10 cellular contexts compared by ENCODE assay signal in genomic region chr4:173171098-173171497, GRCh38. TPM values are rescaled to one million over a fixed set of nuclear protein-coding genes. Genes with fewer than 3 reads are reported as not detected.
DNase-seq lines count a peak whose midpoint lies in the region; ATAC-seq and TF ChIP-seq lines count a peak whose summit lies in the region.
"Had no signal": no experiment of that assay in that cellular context is flagged by ENCODE, and none has a peak within 500 bp of the region (broad histone marks: within the 10 kb centered on the region; RNA-seq: fewer than 3 reads in every experiment).

No MANE protein-coding gene starts in this region.

- H3K36me3 ChIP-seq in breast epithelium, result no peaks in the 10 kb centered on the region
- no peaks in the 10 kb centered on the region for H3K36me3 ChIP-seq in transverse colon
- H3K36me3 ChIP-seq: HAP-1 had no signal

- no peak for TF ChIP-seq CTCF in MCF 10A (IDR thresholded peaks at IDR 0.05; ENCODE audit: unreplicated experiment)
- TF ChIP-seq CTCF in breast epithelium (IDR thresholded peaks at IDR 0.05), result no peak
- peak in 25 of 56 donors; percentile 4 to 43 (median 19) for TF ChIP-seq CTCF in dorsolateral prefrontal cortex (IDR thresholded peaks at IDR 0.05 in 54 of 56, conservative IDR thresholded peaks at IDR 0.05 in 2 of 56; ENCODE audit: low read depth in 1 of 56, partially characterized antibody in 56 of 56)
- peak in 4 of 5 experiments; percentile 30 to 36 (median 33) for TF ChIP-seq CTCF in transverse colon (IDR thresholded peaks at IDR 0.05)

- no peak overlapping the region for H3K27ac Mint-ChIP-seq in MCF 10A (ENCODE audit: low read depth, unreplicated experiment)

- H3K9me3 Mint-ChIP-seq in MCF 10A (ENCODE audit: unreplicated experiment), result no peaks in the 10 kb centered on the region

- TF ChIP-seq POLR2A in breast epithelium (IDR thresholded peaks at IDR 0.05) (no peak), transverse colon (IDR thresholded peaks at IDR 0.05) (no peak)

- H3K4me1 ChIP-seq in breast epithelium (peaks cover 0 to 8% of the 10 kb centered on the region in 2 donors), transverse colon (peaks cover 8 to 30% (median 24%) of the 10 kb centered on the region in 4 donors)

- H3K27me3 ChIP-seq in breast epithelium, result no peaks in the 10 kb centered on the region
- no peaks in the 10 kb centered on the region for H3K27me3 ChIP-seq in dorsolateral prefrontal cortex
- H3K27me3 ChIP-seq in transverse colon, result no peaks in the 10 kb centered on the region

- no peak overlapping the region for H3K4me3 Mint-ChIP-seq in MCF 10A (ENCODE audit: unreplicated experiment)

- in situ Hi-C loops in transverse colon (cut with MboI; ENCODE audit: low pct_ligation_motif_present in 1 of 4, low pct_unique_long_range_greater_than_20kb in 1 of 4, low sequenced_read_pairs in 3 of 4), result loop anchor here in 2 of 4 donors (25.0 kb wide), 2 partner anchors 134 to 241 kb away; no protein-coding TSS in a partner anchor

- H3K27me3 Mint-ChIP-seq in MCF 10A (ENCODE audit: insufficient read depth, unreplicated experiment), result no peaks in the 10 kb centered on the region

- DNase-seq in MCF 10A (ENCODE audit: unreplicated experiment) (peak; percentile 62), breast epithelium (ENCODE audit: low spot score in 2 of 2) (no peak), NCI-H748 (lab: John Stamatoyannopoulos, UW; ENCODE audit: unreplicated experiment) (peak; percentile 59), dorsolateral prefrontal cortex (no peak), transverse colon (no peak)

- POLR2A ChIA-PET in MCF 10A (lab: Yijun Ruan, JAX), result interaction anchor here (0.7 to 4.2 kb wide), 14 partner anchors 11 to 201 kb away, joined by 3 to 47 read pairs (median 4); no protein-coding TSS in a partner anchor

- intact Hi-C loops in MCF 10A (cut with micrococcal nuclease) (loop anchor here (1.0 to 10.0 kb wide), 5 partner anchors 61 to 244 kb away; no protein-coding TSS in a partner anchor), breast epithelium (cut with DNase I; ENCODE audit: low total_unique reads) (no loop called here), dorsolateral prefrontal cortex (cut with DNase I) (loop anchor here (5.0 to 10.0 kb wide), 3 partner anchors 71 to 149 kb away; no protein-coding TSS in a partner anchor), transverse colon (cut with DNase I; ENCODE audit: low total_unique reads) (loop anchor here (10.0 kb wide), 1 partner anchor 146 kb away; no protein-coding TSS in a partner anchor)

- no peak overlapping the region for H3K27ac ChIP-seq in breast epithelium
- no peak overlapping the region for H3K27ac ChIP-seq in dorsolateral prefrontal cortex
- no peak overlapping the region for H3K27ac ChIP-seq in transverse colon
- H3K27ac ChIP-seq: epithelial cell of prostate had no signal

- 8 to 32% methylated on average over 2 of the region's 2 CpGs for WGBS in transverse colon (ENCODE audit: low coverage in 1 of 2), 2 donors

- CTCF ChIA-PET in MCF 10A (lab: Yijun Ruan, JAX), result interaction anchor here (0.7 to 7.7 kb wide), 30 partner anchors 11 to 158 kb away, joined by 3 to 64 read pairs (median 4); no protein-coding TSS in a partner anchor

- ATAC-seq in GM18498 (IDR thresholded peaks at IDR 0.05; ENCODE audit: unreplicated experiment), result no peak
- ATAC-seq in GM21786 (IDR thresholded peaks at IDR 0.05; ENCODE audit: unreplicated experiment), result no peak
- ATAC-seq in HG02610 (IDR thresholded peaks at IDR 0.05; ENCODE audit: unreplicated experiment), result no peak

- no peak for TF ChIP-seq EP300 in transverse colon (IDR thresholded peaks at IDR 0.05; ENCODE audit: low read depth)

- H3K9me3 ChIP-seq in breast epithelium, result no peaks in the 10 kb centered on the region
- H3K9me3 ChIP-seq in transverse colon, result no peaks in the 10 kb centered on the region
- H3K9me3 ChIP-seq: HAP-1 had no signal

- no peak overlapping the region for H3K4me3 ChIP-seq in breast epithelium
- peak overlapping the region in 41 of 59 donors; percentile 0 to 94 (median 83) for H3K4me3 ChIP-seq in dorsolateral prefrontal cortex
- peak overlapping the region in 1 of 4 donors; percentile 94 for H3K4me3 ChIP-seq in transverse colon

- peaks cover 31% of the 10 kb centered on the region for H3K4me1 Mint-ChIP-seq in MCF 10A (ENCODE audit: insufficient read depth, unreplicated experiment)

- BruUV-seq in MCF 10A (replicated peaks; lab: Mats Ljungman, UMichigan), result TSS peak; percentile 32

- H3K36me3 Mint-ChIP-seq in MCF 10A (ENCODE audit: insufficient read depth, unreplicated experiment), result peaks cover 2% of the 10 kb centered on the region

RNA-seq across cellular contexts. Expression of gene GALNT7, which starts 2.5 kb away (rescaled TPM):
- total RNA-seq in MCF 10A (2022), result 13.7 and 19.9 TPM in 2 replicates
- 10 to 100 TPM; 10.7 to 67.2 (median 52.2) TPM for total RNA-seq in breast epithelium
- 10 to 100 TPM; 14.2 to 37.5 (median 20.9) TPM for total RNA-seq in dorsolateral prefrontal cortex
- 100 to 1,000 TPM in 2 of 4 donors, 10 to 100 TPM in 2; 31.4 to 124 (median 105) TPM for total RNA-seq in transverse colon

Comparison
In these comparisons a context has a peak if more than half of its experiments do, and no peak if none do; other contexts are left out.
1. DNase-seq: peak in MCF 10A (single experiment) and NCI-H748 (single experiment); none in breast epithelium (0 of 2), dorsolateral prefrontal cortex (0 of 10) and transverse colon (single experiment).
2. CTCF ChIP-seq: peak in transverse colon (4 of 5); none in MCF 10A (single experiment) and breast epithelium (0 of 3).
3. H3K4me3 ChIP-seq: peak in dorsolateral prefrontal cortex (41 of 59); none in breast epithelium (0 of 3).